Comparison of ENCODE assay signal across 10 cellular contexts in the genomic region with DNA sequence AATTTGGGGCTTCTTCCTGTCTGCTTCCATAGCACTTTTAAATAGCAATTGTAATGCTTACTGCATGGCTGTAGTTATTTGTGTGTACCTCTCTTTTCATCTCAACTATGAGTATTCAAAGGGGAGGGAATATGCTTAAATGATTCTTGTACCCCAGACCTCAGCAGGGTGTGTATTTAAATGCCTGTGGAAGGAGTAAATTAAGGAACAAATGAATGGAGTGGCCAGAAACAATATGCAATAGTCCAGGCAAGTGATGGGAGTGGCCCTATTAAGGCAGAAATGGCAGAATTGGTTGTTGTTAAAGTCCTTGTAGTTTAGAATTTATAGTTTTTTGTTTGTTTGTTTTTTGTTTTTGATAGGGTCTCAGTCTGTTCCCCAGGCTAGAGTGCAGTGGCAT. TPM values are rescaled to one million over a fixed set of nuclear protein-coding genes. Genes with fewer than 3 reads are reported as not detected.
DNase-seq lines count a peak whose midpoint lies in the region; ATAC-seq and TF ChIP-seq lines count a peak whose summit lies in the region.
"Had no signal": no experiment of that assay in that cellular context is flagged by ENCODE, and none has a peak within 500 bp of the region (broad histone marks: within the 10 kb centered on the region; RNA-seq: fewer than 3 reads in every experiment).

No MANE protein-coding gene starts in this region.

- H3K23ac ChIP-seq in H9 (ENCODE audit: insufficient read length, low read depth, low read length) = no peak overlapping the region

- H3K9ac ChIP-seq in H9 (ENCODE audit: extremely low read depth, insufficient read length, low read length) = peak overlapping the region; percentile 15

- H3T11ph ChIP-seq in H9 (ENCODE audit: low read length) = no peak overlapping the region

- peak overlapping the region in 1 of 3 donors; percentile 99 for H3K27ac Mint-ChIP-seq in CD4-positive, CD25-positive, alpha-beta regulatory T cell
- peak overlapping the region in 1 of 3 experiments; percentile 100; a peak in 1 of 7 replicates for H3K27ac Mint-ChIP-seq in H9
- peak overlapping the region; percentile 95 for H3K27ac Mint-ChIP-seq in activated T-helper 17 cell treated with anti-CD3 and anti-CD28 coated beads, Interleukin-2, amount 50 U/mL, for 72 hours
- H3K27ac Mint-ChIP-seq in naive thymus-derived CD4-positive, alpha-beta T cell = peak overlapping the region in 3 of 9 donors; percentile 5 to 95 (median 95)

- H2BK20ac ChIP-seq in H9 (ENCODE audit: low read depth, low read length, poor library complexity, severe bottlenecking) = no peak overlapping the region

- H3K9me3 ChIP-seq in CD4-positive, CD25-positive, alpha-beta regulatory T cell (ENCODE audit: control insufficient read depth in 2 of 2, low read length in 2 of 2) = no peaks in the 10 kb centered on the region
- H3K9me3 ChIP-seq in H9 (ENCODE audit: control insufficient read depth, low read depth, low read length) = no peaks in the 10 kb centered on the region
- H3K9me3 ChIP-seq in naive thymus-derived CD4-positive, alpha-beta T cell (ENCODE audit: control insufficient read depth in 2 of 3, low read length in 3 of 3) = no peaks in the 10 kb centered on the region
- no peaks in the 10 kb centered on the region for H3K9me3 ChIP-seq in thyroid gland

- H3K36me3 ChIP-seq in CD4-positive, CD25-positive, alpha-beta regulatory T cell (ENCODE audit: control insufficient read depth, insufficient read depth, low read length) = no peaks in the 10 kb centered on the region
- H3K36me3 ChIP-seq in naive thymus-derived CD4-positive, alpha-beta T cell (ENCODE audit: control insufficient read depth in 2 of 3, insufficient read depth in 3 of 3, low read length in 3 of 3) = peaks cover 0 to 10% (median 0%) of the 10 kb centered on the region in 3 experiments
- H3K36me3 ChIP-seq in thyroid gland = no peaks in the 10 kb centered on the region

- no peak overlapping the region for H2BK12ac ChIP-seq in H9 (ENCODE audit: insufficient read length, low read depth, low read length)

- no peak overlapping the region for H4K8ac ChIP-seq in H9 (replicated peaks; ENCODE audit: insufficient read length, low read depth, low read length)

- peaks cover 4% of the 10 kb centered on the region for H3K36me3 Mint-ChIP-seq in CD4-positive, CD25-positive, alpha-beta regulatory T cell
- H3K36me3 Mint-ChIP-seq in H9 (ENCODE audit: insufficient read depth in 1 of 3, low read depth in 3 of 3) = peaks cover 0 to 5% (median 4%) of the 10 kb centered on the region in 3 experiments; a peak in 4 of 7 replicates
- peaks cover 18% of the 10 kb centered on the region for H3K36me3 Mint-ChIP-seq in activated T-helper 17 cell treated with anti-CD3 and anti-CD28 coated beads, Interleukin-2, amount 50 U/mL, for 72 hours (ENCODE audit: low read depth)
- H3K36me3 Mint-ChIP-seq in naive thymus-derived CD4-positive, alpha-beta T cell = peaks cover 0 to 11% (median 1%) of the 10 kb centered on the region in 5 donors

- H3K4me2 ChIP-seq in H9 (ENCODE audit: insufficient read depth, insufficient read length, low read length) = peak overlapping the region; percentile 78

- H3K23me2 ChIP-seq in H9 (ENCODE audit: insufficient read length, low read depth, low read length, poor library complexity, severe bottlenecking) = peaks cover 5% of the 10 kb centered on the region

- no peaks in the 10 kb centered on the region for H3K27me3 Mint-ChIP-seq in CD4-positive, CD25-positive, alpha-beta regulatory T cell
- no peaks in the 10 kb centered on the region for H3K27me3 Mint-ChIP-seq in H9 (ENCODE audit: low read depth)
- no peaks in the 10 kb centered on the region for H3K27me3 Mint-ChIP-seq in activated T-helper 17 cell treated with anti-CD3 and anti-CD28 coated beads, Interleukin-2, amount 50 U/mL, for 72 hours
- no peaks in the 10 kb centered on the region for H3K27me3 Mint-ChIP-seq in naive thymus-derived CD4-positive, alpha-beta T cell

- CTCF ChIA-PET in naive thymus-derived CD4-positive, alpha-beta T cell (lab: Charles Lee) = no interaction called here

- H2BK5ac ChIP-seq in H9 (ENCODE audit: insufficient read length, low read length) = no peak overlapping the region

- no peak overlapping the region for H2BK120ac ChIP-seq in H9 (ENCODE audit: low read depth, low read length, poor library complexity, severe bottlenecking)

- peak overlapping the region; percentile 88 for H3K4me3 ChIP-seq in CD4-positive, CD25-positive, alpha-beta regulatory T cell (ENCODE audit: low read depth, low read length)
- no peak overlapping the region for H3K4me3 ChIP-seq in naive thymus-derived CD4-positive, alpha-beta T cell (ENCODE audit: low read length)
- H3K4me3 ChIP-seq in thyroid gland (replicated peaks in 1 of 3) = no peak overlapping the region

- no peak for TF ChIP-seq POLR2A in thyroid gland (IDR thresholded peaks at IDR 0.05)

- H3K4me1 ChIP-seq in CD4-positive, CD25-positive, alpha-beta regulatory T cell (ENCODE audit: control insufficient read depth, insufficient read depth, low read length, poor library complexity, severe bottlenecking) = peaks cover 23% of the 10 kb centered on the region
- H3K4me1 ChIP-seq in H9 (ENCODE audit: insufficient read depth, low read length) = no peaks in the 10 kb centered on the region
- peaks cover 0 to 7% of the 10 kb centered on the region in 2 donors for H3K4me1 ChIP-seq in naive thymus-derived CD4-positive, alpha-beta T cell (ENCODE audit: control insufficient read depth in 2 of 2, insufficient read depth in 2 of 2, low read length in 2 of 2)
- peaks cover 3 to 11% of the 10 kb centered on the region in 2 donors for H3K4me1 ChIP-seq in thyroid gland

- DNase-seq in CD4-positive, CD25-positive, alpha-beta regulatory T cell = no peak
- DNase-seq in H9 (no peak), thyroid gland (no peak)
- no peak for DNase-seq in naive thymus-derived CD4-positive, alpha-beta T cell
- DNase-seq: kidney, nucleus accumbens had no signal

- H3K56ac ChIP-seq in H9 (ENCODE audit: insufficient read length, low read depth, low read length) = no peak overlapping the region

- H3K27me3 ChIP-seq in CD4-positive, CD25-positive, alpha-beta regulatory T cell (ENCODE audit: control insufficient read depth, insufficient read depth, low read length) = no peaks in the 10 kb centered on the region
- H3K27me3 ChIP-seq in H9 (ENCODE audit: insufficient read depth, low read length) = no peaks in the 10 kb centered on the region
- H3K27me3 ChIP-seq in naive thymus-derived CD4-positive, alpha-beta T cell (ENCODE audit: control insufficient read depth in 2 of 2, insufficient read depth in 2 of 2, low read length in 2 of 2) = no peaks in the 10 kb centered on the region
- no peaks in the 10 kb centered on the region for H3K27me3 ChIP-seq in thyroid gland

- H3K27ac ChIP-seq in CD4-positive, CD25-positive, alpha-beta regulatory T cell (ENCODE audit: insufficient read depth, low read length, poor library complexity, severe bottlenecking) = no peak overlapping the region
- H3K27ac ChIP-seq in H9 (ENCODE audit: insufficient read length, low read depth, low read length) = no peak overlapping the region
- no peak overlapping the region for H3K27ac ChIP-seq in naive thymus-derived CD4-positive, alpha-beta T cell (ENCODE audit: low read depth, low read length)
- no peak overlapping the region for H3K27ac ChIP-seq in thyroid gland

- no peak overlapping the region for H4K5ac ChIP-seq in H9 (ENCODE audit: insufficient read length, low read depth, low read length)

- no peak overlapping the region for H2BK15ac ChIP-seq in H9 (ENCODE audit: low read depth, low read length)

- intact Hi-C loops in naive thymus-derived CD4-positive, alpha-beta T cell (cut with micrococcal nuclease) = no loop called here
- intact Hi-C loops in thyroid gland (cut with DNase I) = no loop called here

- H3K4me1 Mint-ChIP-seq in CD4-positive, CD25-positive, alpha-beta regulatory T cell = peaks cover 9 to 35% (median 21%) of the 10 kb centered on the region in 4 donors
- peaks cover 14 to 22% of the 10 kb centered on the region in 2 experiments for H3K4me1 Mint-ChIP-seq in H9
- H3K4me1 Mint-ChIP-seq in activated T-helper 17 cell treated with anti-CD3 and anti-CD28 coated beads, Interleukin-2, amount 50 U/mL, for 72 hours = peaks cover 15% of the 10 kb centered on the region
- H3K4me1 Mint-ChIP-seq in naive thymus-derived CD4-positive, alpha-beta T cell = peaks cover 9 to 44% (median 35%) of the 10 kb centered on the region in 7 donors

- no peak overlapping the region for H3K14ac ChIP-seq in H9 (ENCODE audit: insufficient read depth, low read length)

- no peak for TF ChIP-seq CTCF in H9 (conservative IDR thresholded peaks at IDR 0.05)
- no peak for TF ChIP-seq CTCF in thyroid gland (IDR thresholded peaks at IDR 0.05)

- H3K9me3 Mint-ChIP-seq in CD4-positive, CD25-positive, alpha-beta regulatory T cell = no peaks in the 10 kb centered on the region
- no peaks in the 10 kb centered on the region for H3K9me3 Mint-ChIP-seq in H9
- H3K9me3 Mint-ChIP-seq in activated T-helper 17 cell treated with anti-CD3 and anti-CD28 coated beads, Interleukin-2, amount 50 U/mL, for 72 hours = no peaks in the 10 kb centered on the region
- no peaks in the 10 kb centered on the region for H3K9me3 Mint-ChIP-seq in naive thymus-derived CD4-positive, alpha-beta T cell

- H3K79me2 ChIP-seq in H9 (ENCODE audit: insufficient read depth, low read length) = no peaks in the 10 kb centered on the region

- no peak for ATAC-seq in CD4-positive, CD25-positive, alpha-beta regulatory T cell (ENCODE audit: low read depth in 2 of 2)
- ATAC-seq in activated T-helper 17 cell treated with anti-CD3 and anti-CD28 coated beads, Interleukin-2, amount 50 U/mL, for 72 hours (replicated peaks) = no peak
- no peak for ATAC-seq in naive thymus-derived CD4-positive, alpha-beta T cell
- ATAC-seq in GM18907 (IDR thresholded peaks at IDR 0.05; ENCODE audit: unreplicated experiment) (no peak), GM19324 (IDR thresholded peaks at IDR 0.05; ENCODE audit: low FRiP score, unreplicated experiment) (no peak), GM21360 (IDR thresholded peaks at IDR 0.05; ENCODE audit: unreplicated experiment) (no peak)

- no peaks in the 10 kb centered on the region for H3K79me1 ChIP-seq in H9 (ENCODE audit: insufficient read depth, low read depth, low read length, poor library complexity, severe bottlenecking)

- H4K91ac ChIP-seq in H9 (ENCODE audit: insufficient read length, low read depth, low read length) = no peak overlapping the region

- H3K4ac ChIP-seq in H9 (ENCODE audit: low read depth, low read length) = no peak overlapping the region

- H2AFZ ChIP-seq in H9 (ENCODE audit: low read length) = no peak overlapping the region

- no peak overlapping the region for H3K18ac ChIP-seq in H9 (ENCODE audit: insufficient read length, low read depth, low read length)

- peak overlapping the region; percentile 57 to 100 (median 100) for H3K4me3 Mint-ChIP-seq in CD4-positive, CD25-positive, alpha-beta regulatory T cell
- H3K4me3 Mint-ChIP-seq in H9 = peak overlapping the region in 1 of 2 experiments; percentile 99; a peak in 2 of 5 replicates
- peak overlapping the region; percentile 98 for H3K4me3 Mint-ChIP-seq in activated T-helper 17 cell treated with anti-CD3 and anti-CD28 coated beads, Interleukin-2, amount 50 U/mL, for 72 hours
- H3K4me3 Mint-ChIP-seq in naive thymus-derived CD4-positive, alpha-beta T cell = peak overlapping the region in 9 of 10 donors; percentile 95 to 100 (median 99)

- no peaks in the 10 kb centered on the region for H4K20me1 ChIP-seq in H9 (ENCODE audit: control insufficient read depth, insufficient read depth, insufficient read length)

- no peak overlapping the region for H2AK5ac ChIP-seq in H9 (ENCODE audit: insufficient read length, low read length)

- POLR2A ChIA-PET in naive thymus-derived CD4-positive, alpha-beta T cell (lab: Charles Lee) = interaction anchor here (1.4 kb wide), 1 partner anchor 15 kb away, joined by 6 read pairs; no protein-coding TSS in a partner anchor

RNA-seq across cellular contexts. Expression of a gene that starts 1.5 kb away (rescaled TPM):
- 40.2 TPM for total RNA-seq in CD4-positive, CD25-positive, alpha-beta regulatory T cell
- 10 to 100 TPM; 19.1 to 28.3 (median 26.3) TPM for polyA plus RNA-seq in CD4-positive, CD25-positive, alpha-beta regulatory T cell
- total RNA-seq in H9 (2021) = 16.7 and 17.0 TPM in 2 replicates
- total RNA-seq in activated T-helper 17 cell treated with anti-CD3 and anti-CD28 coated beads, Interleukin-2, amount 50 U/mL, for 72 hours = 10 to 100 TPM; 37.0 to 49.7 TPM
- 10 to 100 TPM; 28.5 to 42.2 (median 31.0) TPM for total RNA-seq in naive thymus-derived CD4-positive, alpha-beta T cell
- 10 to 100 TPM; 15.0 to 19.4 TPM for polyA plus RNA-seq in naive thymus-derived CD4-positive, alpha-beta T cell
- 10 to 100 TPM; 14.0 to 16.4 (median 14.8) TPM for total RNA-seq in thyroid gland

RNA-seq across cellular contexts. Expression of a gene that starts 4.7 kb away (rescaled TPM):
- 27.4 TPM for total RNA-seq in CD4-positive, CD25-positive, alpha-beta regulatory T cell
- polyA plus RNA-seq in CD4-positive, CD25-positive, alpha-beta regulatory T cell = 1 to 10 TPM; 2.9 to 5.2 (median 3.4) TPM
- total RNA-seq in H9 (2021) (17.4 and 19.9 TPM in 2 replicates), thyroid gland (10 to 100 TPM; 21.5 to 49.7 (median 37.1) TPM)
- 10 to 100 TPM; 17.0 to 19.6 TPM for total RNA-seq in activated T-helper 17 cell treated with anti-CD3 and anti-CD28 coated beads, Interleukin-2, amount 50 U/mL, for 72 hours
- 10 to 100 TPM; 25.0 to 38.9 (median 31.1) TPM for total RNA-seq in naive thymus-derived CD4-positive, alpha-beta T cell
- polyA plus RNA-seq in naive thymus-derived CD4-positive, alpha-beta T cell = 1 to 10 TPM; 3.2 to 5.9 TPM
